ENCODE assay signal across 8 cellular contexts in genomic region chr5:95780597-95780996, GRCh38. TPM values are rescaled to one million over a fixed set of nuclear protein-coding genes. Genes with fewer than 3 reads are reported as not detected.
DNase-seq lines count a peak whose midpoint lies in the region; ATAC-seq and TF ChIP-seq lines count a peak whose summit lies in the region.

No MANE protein-coding gene starts in this region.

- DNase-seq in Right ventricle myocardium inferior (ENCODE audit: missing footprints) (no peak), cardiac septum (ENCODE audit: low spot score) (no peak), esophagus squamous epithelium (lab: John Stamatoyannopoulos, UW) (no peak), omental fat pad (ENCODE audit: low spot score) (no peak), H7 (no peak), colonic mucosa (no peak), D341Med (ENCODE audit: low spot score) (no peak)
- no peak for DNase-seq in effector CD4-positive, alpha-beta T cell

- H3K36me3 ChIP-seq in esophagus squamous epithelium = no peaks in the 10 kb centered on the region
- no peaks in the 10 kb centered on the region for H3K36me3 ChIP-seq in H7 (replicated peaks; ENCODE audit: control insufficient read depth, insufficient read depth, low read length)
- H3K36me3 ChIP-seq in colonic mucosa = no peaks in the 10 kb centered on the region

- TF ChIP-seq CTCF in esophagus squamous epithelium (IDR thresholded peaks at IDR 0.05) (no peak), omental fat pad (IDR thresholded peaks at IDR 0.05) (no peak), colonic mucosa (IDR thresholded peaks at IDR 0.05) (no peak)

- intact Hi-C loops in Right ventricle myocardium inferior (cut with DNase I) (loop anchor here (2.0 to 10.0 kb wide), 3 partner anchors 42 to 554 kb away; partner anchors contain the start of gene GLRX), cardiac septum (cut with DNase I) (loop anchor here (5.0 kb wide), 1 partner anchor 133 kb away; the partner anchor contains the start of gene RFESD), esophagus squamous epithelium (cut with DNase I) (loop anchor here (5.0 to 10.0 kb wide), 2 partner anchors 67 to 116 kb away; no protein-coding TSS in a partner anchor), colonic mucosa (cut with DNase I) (loop anchor here (2.0 to 5.0 kb wide), 2 partner anchors 66 to 138 kb away; no protein-coding TSS in a partner anchor)

- ATAC-seq in Right ventricle myocardium inferior (peak; percentile 24), omental fat pad (ENCODE audit: low FRiP score) (peak; percentile 10)

- H3K4me3 ChIP-seq in esophagus squamous epithelium (no peak overlapping the region), H7 (ENCODE audit: insufficient read depth, low read depth, low read length) (no peak overlapping the region), colonic mucosa (no peak overlapping the region)

- 83 to 96% methylated on average over 5 to 7 of the region's 7 CpGs for WGBS in esophagus squamous epithelium, 2 donors

- no peak overlapping the region for H3K9ac ChIP-seq in colonic mucosa (ENCODE audit: low read depth in 2 of 2, low read length in 2 of 2)

- no peak for TF ChIP-seq POLR2A in esophagus squamous epithelium (IDR thresholded peaks at IDR 0.05)

- no peaks in the 10 kb centered on the region for H3K27me3 ChIP-seq in esophagus squamous epithelium
- H3K27me3 ChIP-seq in H7 (ENCODE audit: control insufficient read depth, insufficient read depth, low read length) = no peaks in the 10 kb centered on the region
- no peaks in the 10 kb centered on the region for H3K27me3 ChIP-seq in colonic mucosa

- H3K9me3 ChIP-seq in esophagus squamous epithelium = no peaks in the 10 kb centered on the region
- H3K9me3 ChIP-seq in colonic mucosa = no peaks in the 10 kb centered on the region

- H3K27ac ChIP-seq in esophagus squamous epithelium (peak overlapping the region in 3 of 4 donors; percentile 57 to 71 (median 59)), colonic mucosa (no peak overlapping the region)

- H3K4me1 ChIP-seq in esophagus squamous epithelium (peaks cover 4 to 23% (median 8%) of the 10 kb centered on the region in 3 donors), colonic mucosa (no peaks in the 10 kb centered on the region)

RNA-seq across cellular contexts. Expression of gene GLRX, which starts 41.9 kb away (rescaled TPM):
- total RNA-seq in Right ventricle myocardium inferior (111 TPM), cardiac septum (119 TPM), esophagus squamous epithelium (10 to 100 TPM in 3 of 4 donors, 1 to 10 TPM in 1; 5.3 to 37.8 (median 14.2) TPM), omental fat pad (100 to 1,000 TPM in 2 of 4 donors, 10 to 100 TPM in 2; 67.2 to 173 (median 111) TPM), colonic mucosa (10 to 100 TPM; 52.8 to 89.6 TPM)
- 25.0 and 41.6 TPM in 2 replicates for total RNA-seq in H7 (2014; rRNA removed; shearing (Covaris generic))

RNA-seq across cellular contexts. Expression of gene RHOBTB3, which starts 49.5 kb away (rescaled TPM):
- total RNA-seq in Right ventricle myocardium inferior = 76.5 TPM
- total RNA-seq in cardiac septum = 79.0 TPM
- 10 to 100 TPM in 2 of 4 donors, 1 to 10 TPM in 2; 4.7 to 59.3 (median 13.6) TPM for total RNA-seq in esophagus squamous epithelium
- total RNA-seq in omental fat pad = 100 to 1,000 TPM; 109 to 245 (median 183) TPM
- 23.0 and 45.6 TPM in 2 replicates for total RNA-seq in H7 (2014; rRNA removed; shearing (Covaris generic))
- total RNA-seq in colonic mucosa = 10 to 100 TPM; 50.0 to 59.0 TPM
